In the genomic region with DNA sequence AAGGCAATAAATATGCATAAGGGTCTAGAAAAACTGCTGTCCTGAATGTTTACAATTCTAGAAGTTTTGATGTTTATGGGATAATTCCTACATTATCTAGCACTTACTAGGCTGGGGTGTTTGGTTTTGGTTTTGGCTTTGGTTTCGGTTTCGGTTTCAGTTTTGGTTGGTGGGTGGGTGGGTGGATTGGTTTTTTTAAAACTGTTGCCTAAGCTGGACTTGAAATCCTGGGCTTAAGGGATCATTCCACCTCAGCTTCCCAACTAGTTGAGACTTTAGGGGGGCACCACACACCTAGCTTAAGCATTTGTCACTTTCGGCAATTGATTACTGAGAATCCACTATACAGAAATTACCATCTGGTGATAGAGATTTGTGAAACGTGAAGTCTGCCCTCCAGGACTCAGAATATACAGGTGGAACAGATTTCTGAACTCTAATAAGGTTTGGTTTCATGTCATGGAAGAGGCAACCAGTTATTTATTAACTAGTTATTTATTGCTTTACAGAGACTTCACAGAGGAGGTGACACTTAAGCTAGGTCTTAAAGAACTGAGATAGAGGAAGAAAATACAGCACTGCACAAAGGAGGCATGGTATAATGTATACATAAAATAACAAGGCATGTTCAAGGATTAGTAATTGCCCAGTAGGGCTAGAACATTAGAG, we compare ENCODE assay signal across 8 cellular contexts.
DNase-seq lines count a peak whose midpoint lies in the region; ATAC-seq, FAIRE-seq and TF ChIP-seq lines count a peak whose summit lies in the region.

No MANE protein-coding gene starts in this region.

- intact Hi-C loops in activated T-helper 2 cell treated with anti-CD3 and anti-CD28 coated beads, Interferon-gamma antibody, Interleukin-2, Interleukin-4, amounts not matched to agents 10 μg/mL and 5 μg/mL and 100 μg/mL, durations not matched to agents 14 hours and 24 hours and 36 hours (cut with micrococcal nuclease), result no loop called here
- intact Hi-C loops in posterior cingulate gyrus (cut with DNase I), result no loop called here

- peaks cover 20% of the 10 kb centered on the region for H3K4me1 Mint-ChIP-seq in activated T-helper 2 cell treated with anti-CD3 and anti-CD28 coated beads, Interferon-gamma antibody, Interleukin-2, Interleukin-4, amounts not matched to agents 10 μg/mL and 5 μg/mL and 100 μg/mL, durations not matched to agents 14 hours and 24 hours and 36 hours (ENCODE audit: low read depth)

- no peak for TF ChIP-seq POLR2A in GM12891 (IDR thresholded peaks at IDR 0.05; ENCODE audit: low read depth, low read length)

- FAIRE-seq in GM12891 (lab: Jason Lieb, UNC) (peak; percentile 67), small intestine (lab: Jason Lieb, UNC) (no peak)

- H3K4me3 Mint-ChIP-seq in activated T-helper 2 cell treated with anti-CD3 and anti-CD28 coated beads, Interferon-gamma antibody, Interleukin-2, Interleukin-4, amounts not matched to agents 10 μg/mL and 5 μg/mL and 100 μg/mL, durations not matched to agents 14 hours and 24 hours and 36 hours (ENCODE audit: low read depth), result no peak overlapping the region

- no peak overlapping the region for H3K27ac Mint-ChIP-seq in activated T-helper 2 cell treated with anti-CD3 and anti-CD28 coated beads, Interferon-gamma antibody, Interleukin-2, Interleukin-4, amounts not matched to agents 10 μg/mL and 5 μg/mL and 100 μg/mL, durations not matched to agents 14 hours and 24 hours and 36 hours

- H3K36me3 Mint-ChIP-seq in activated T-helper 2 cell treated with anti-CD3 and anti-CD28 coated beads, Interferon-gamma antibody, Interleukin-2, Interleukin-4, amounts not matched to agents 10 μg/mL and 5 μg/mL and 100 μg/mL, durations not matched to agents 14 hours and 24 hours and 36 hours (ENCODE audit: low read depth), result peaks cover 8% of the 10 kb centered on the region

- peak overlapping the region in 1 of 2 donors; percentile 31 for H3K4me3 ChIP-seq in small intestine (ENCODE audit: low read depth in 1 of 2, low read length in 2 of 2)

- DNase-seq in GM12891 (ENCODE audit: insufficient read length, low spot score), result no peak
- peak; percentile 40 for DNase-seq in activated T-helper 2 cell treated with anti-CD3 and anti-CD28 coated beads, Interferon-gamma antibody, Interleukin-2, Interleukin-4, amounts not matched to agents 10 μg/mL and 5 μg/mL and 100 μg/mL, durations not matched to agents 14 hours and 24 hours and 36 hours (ENCODE audit: low spot score)
- DNase-seq in small intestine, result peak; percentile 79
- no peak for DNase-seq in foreskin melanocyte
- no peak for DNase-seq in posterior cingulate gyrus
- no peak for DNase-seq in KG1 (lab: John Stamatoyannopoulos, UW)

- no peaks in the 10 kb centered on the region for H3K27me3 ChIP-seq in small intestine (ENCODE audit: control insufficient read depth in 2 of 2, insufficient read depth in 2 of 2, low read length in 2 of 2)

- H3K9me3 ChIP-seq in small intestine (ENCODE audit: control insufficient read depth, low read depth), result no peaks in the 10 kb centered on the region

- H3K27me3 Mint-ChIP-seq in activated T-helper 2 cell treated with anti-CD3 and anti-CD28 coated beads, Interferon-gamma antibody, Interleukin-2, Interleukin-4, amounts not matched to agents 10 μg/mL and 5 μg/mL and 100 μg/mL, durations not matched to agents 14 hours and 24 hours and 36 hours (ENCODE audit: low read depth), result no peaks in the 10 kb centered on the region

- peak; percentile 58 for ATAC-seq in HG03139 (IDR thresholded peaks at IDR 0.05; ENCODE audit: unreplicated experiment)
- ATAC-seq in HG02610 (IDR thresholded peaks at IDR 0.05; ENCODE audit: unreplicated experiment), result no peak

- no peaks in the 10 kb centered on the region for H3K9me3 Mint-ChIP-seq in activated T-helper 2 cell treated with anti-CD3 and anti-CD28 coated beads, Interferon-gamma antibody, Interleukin-2, Interleukin-4, amounts not matched to agents 10 μg/mL and 5 μg/mL and 100 μg/mL, durations not matched to agents 14 hours and 24 hours and 36 hours

- WGBS in small intestine, 3 donors, result 18 to 49% (median 19%) methylated on average over 4 of the region's 4 CpGs

- peak overlapping the region; percentile 84 to 88 for H3K27ac ChIP-seq in small intestine (ENCODE audit: low read depth in 1 of 2, low read length in 1 of 2)

- peaks cover 2 to 5% of the 10 kb centered on the region in 2 donors for H3K4me1 ChIP-seq in small intestine (ENCODE audit: control insufficient read depth in 2 of 2, insufficient read depth in 1 of 2, low read depth in 1 of 2, low read length in 1 of 2)

- H3K36me3 ChIP-seq in small intestine (ENCODE audit: control insufficient read depth in 2 of 2, insufficient read depth in 2 of 2, low read length in 2 of 2), result no peaks in the 10 kb centered on the region

TF ChIP-seq in GM12891, 5 proteins besides CTCF, POLR2A, EP300 and RAD21:
- TF ChIP-seq TAF1 (IDR thresholded peaks at IDR 0.05; ENCODE audit: low read depth, low read length) (no peak), POLR2AphosphoS5 (IDR thresholded peaks at IDR 0.05; ENCODE audit: low read depth, low read length) (no peak), PAX5 (IDR thresholded peaks at IDR 0.05; ENCODE audit: insufficient read depth, low read length, severe bottlenecking) (no peak), SPI1 (IDR thresholded peaks at IDR 0.05; ENCODE audit: low read depth, low read length) (no peak)
TF ChIP-seq in GM12891: peak in this region for 0.

Comparison
In these comparisons a context has a peak if more than half of its experiments do, and no peak if none do; other contexts are left out.
1. DNase-seq: peak in activated T-helper 2 cell treated with anti-CD3 and anti-CD28 coated beads, Interferon-gamma antibody, Interleukin-2, Interleukin-4, amounts not matched to agents 10 μg/mL and 5 μg/mL and 100 μg/mL, durations not matched to agents 14 hours and 24 hours and 36 hours (single experiment) and small intestine (single experiment); none in GM12891 (single experiment), foreskin melanocyte (single experiment), posterior cingulate gyrus (0 of 10) and KG1 (single experiment).